ENCODE assay signal across 11 cellular contexts in the genomic region with DNA sequence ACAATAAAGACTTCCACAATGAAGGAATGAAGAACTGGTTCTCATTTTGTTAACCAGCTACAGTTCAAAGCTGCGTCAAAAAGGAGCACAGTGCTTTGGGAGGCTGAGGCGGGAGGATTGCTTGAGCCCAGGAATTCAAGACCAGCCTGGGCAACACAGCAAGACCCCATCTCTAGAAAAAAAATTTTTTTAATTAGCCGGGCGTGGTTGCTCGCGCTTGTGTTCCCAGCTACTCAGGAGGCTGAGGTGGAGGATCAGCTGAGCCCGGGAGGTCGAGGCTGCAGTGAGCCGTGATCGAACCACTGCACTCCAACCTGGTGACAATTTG. TPM values are rescaled to one million over a fixed set of nuclear protein-coding genes. Genes with fewer than 3 reads are reported as not detected.
DNase-seq lines count a peak whose midpoint lies in the region; ATAC-seq, FAIRE-seq and TF ChIP-seq lines count a peak whose summit lies in the region.
"Had no signal": no experiment of that assay in that cellular context is flagged by ENCODE, and none has a peak within 500 bp of the region (broad histone marks: within the 10 kb centered on the region; RNA-seq: fewer than 3 reads in every experiment).

No MANE protein-coding gene starts in this region.

- no peak for TF ChIP-seq CTCF in keratinocyte (optimal IDR thresholded peaks at IDR 0.05 in 1 of 3, IDR thresholded peaks at IDR 0.05 in 1 of 3, conservative IDR thresholded peaks at IDR 0.05 in 1 of 3; ENCODE audit: extremely low read depth in 1 of 3, insufficient read depth in 2 of 3, low read length in 3 of 3)

- H4K20me1 ChIP-seq in keratinocyte (ENCODE audit: control insufficient read depth, extremely low read depth, insufficient read depth, low read length): no peaks in the 10 kb centered on the region

- no peaks in the 10 kb centered on the region for H3K36me3 Mint-ChIP-seq in activated T-cell treated with anti-CD3 and anti-CD28 coated beads, Interleukin-2, amount 50 U/mL, for 72 hours (ENCODE audit: insufficient read depth in 2 of 2)

- H3K36me3 ChIP-seq in adipocyte (ENCODE audit: control insufficient read depth, insufficient read depth, low read length, severe bottlenecking): no peaks in the 10 kb centered on the region
- no peaks in the 10 kb centered on the region for H3K36me3 ChIP-seq in keratinocyte (ENCODE audit: control insufficient read depth in 2 of 2, extremely low read depth in 1 of 2, insufficient read depth in 2 of 2, low read length in 2 of 2)
- H3K36me3 ChIP-seq in stomach smooth muscle (ENCODE audit: control insufficient read depth in 2 of 2, insufficient read depth in 2 of 2, low read length in 2 of 2): no peaks in the 10 kb centered on the region
- H3K36me3 ChIP-seq: BE2C, SJCRH30 had no signal

- DNase-seq in activated T-cell treated with anti-CD3 and anti-CD28 coated beads, Interleukin-2, amount 50 U/mL, for 72 hours: no peak
- DNase-seq in activated T-cell treated with anti-CD3 and anti-CD28 coated beads, Interleukin-2, amount 50 U/mL, for 48 hours: no peak
- DNase-seq in adipocyte (ENCODE audit: low read depth) (no peak), keratinocyte (ENCODE audit: low read depth, low spot score) (no peak), cortex of kidney (lab: John Stamatoyannopoulos, UW) (no peak), G401 (ENCODE audit: low spot score) (no peak)
- DNase-seq: activated gamma-delta T cell treated with Interleukin-2 at 50 U/mL for 16 hours had no signal

- no peak overlapping the region for H2AFZ ChIP-seq in keratinocyte (ENCODE audit: control insufficient read depth, low read length)

- peak overlapping the region; percentile 82 for H3K4me2 ChIP-seq in keratinocyte (ENCODE audit: control insufficient read depth, extremely low read depth, insufficient read depth, low read depth, low read length)

- peak overlapping the region; percentile 77 for H3K4me3 ChIP-seq in adipocyte (ENCODE audit: low read length)
- H3K4me3 ChIP-seq in keratinocyte (ENCODE audit: control insufficient read depth in 2 of 3, extremely low read depth in 1 of 3, insufficient read depth in 2 of 3, low read depth in 1 of 3, low read length in 3 of 3): peak overlapping the region in 1 of 3 experiments; percentile 59
- H3K4me3 ChIP-seq in stomach smooth muscle (ENCODE audit: low read length in 2 of 2): peak overlapping the region; percentile 41 to 71

- no peak overlapping the region for H3K27ac ChIP-seq in keratinocyte (ENCODE audit: control insufficient read depth, insufficient read depth, low read length)
- no peak overlapping the region for H3K27ac ChIP-seq in stomach smooth muscle (ENCODE audit: low read length)
- H3K27ac ChIP-seq: SJCRH30 had no signal

- peak overlapping the region; percentile 83 to 84 for H3K4me3 Mint-ChIP-seq in activated T-cell treated with anti-CD3 and anti-CD28 coated beads, Interleukin-2, amount 50 U/mL, for 72 hours

- no peaks in the 10 kb centered on the region for H3K9me3 Mint-ChIP-seq in activated T-cell treated with anti-CD3 and anti-CD28 coated beads, Interleukin-2, amount 50 U/mL, for 72 hours

- peaks cover 31% of the 10 kb centered on the region for H3K4me1 Mint-ChIP-seq in activated T-cell treated with anti-CD3 and anti-CD28 coated beads, Interleukin-2, amount 50 U/mL, for 72 hours (ENCODE audit: low read depth)

- H3K9ac ChIP-seq in adipocyte (ENCODE audit: low read length) (no peak overlapping the region), keratinocyte (ENCODE audit: control insufficient read depth, extremely low read depth, insufficient read depth, low read length) (no peak overlapping the region), stomach smooth muscle (ENCODE audit: low read length in 2 of 2) (no peak overlapping the region)

- no peak for ATAC-seq in activated T-cell treated with anti-CD3 and anti-CD28 coated beads, Interleukin-2, amount 50 U/mL, for 72 hours (replicated peaks in 1 of 2)
- no peak for ATAC-seq in HG03354 (IDR thresholded peaks at IDR 0.05; ENCODE audit: poor library complexity, severe bottlenecking, unreplicated experiment)

- H3K27ac Mint-ChIP-seq in activated T-cell treated with anti-CD3 and anti-CD28 coated beads, Interleukin-2, amount 50 U/mL, for 72 hours: no peak overlapping the region

- no peaks in the 10 kb centered on the region for H3K9me1 ChIP-seq in keratinocyte (ENCODE audit: control insufficient read depth, extremely low read depth, insufficient read depth, low read length)

- in situ Hi-C loops in G401 (cut with HindIII; ENCODE audit: low sequenced_read_pairs): no loop called here

- dilution Hi-C loops in keratinocyte (cut with MboI; ENCODE audit: extremely low pct_ligation_motif_present, low sequenced_read_pairs): no loop called here

- H3K4me1 ChIP-seq in adipocyte (ENCODE audit: control insufficient read depth, insufficient read depth, low read length): peaks cover 10% of the 10 kb centered on the region
- peaks cover 8% of the 10 kb centered on the region for H3K4me1 ChIP-seq in keratinocyte (ENCODE audit: control insufficient read depth, extremely low read depth, insufficient read depth, low read length)
- peaks cover 30% of the 10 kb centered on the region for H3K4me1 ChIP-seq in stomach smooth muscle (ENCODE audit: control insufficient read depth, insufficient read depth, low read length)
- H3K4me1 ChIP-seq: BE2C had no signal

- no peak for FAIRE-seq in keratinocyte (lab: Jason Lieb, UNC)

- H3K79me2 ChIP-seq in keratinocyte (ENCODE audit: control insufficient read depth, insufficient read depth, low read length): no peaks in the 10 kb centered on the region

- H3K9me3 ChIP-seq in adipocyte (ENCODE audit: control insufficient read depth, low read length) (peaks cover 3% of the 10 kb centered on the region), keratinocyte (ENCODE audit: control insufficient read depth, low read depth, low read length) (no peaks in the 10 kb centered on the region), stomach smooth muscle (ENCODE audit: control insufficient read depth in 2 of 2, low read length in 2 of 2) (no peaks in the 10 kb centered on the region)
- H3K9me3 ChIP-seq: BE2C, SJCRH30 had no signal

- peaks cover 26% of the 10 kb centered on the region for H3K27me3 ChIP-seq in adipocyte (replicated peaks; ENCODE audit: control insufficient read depth, insufficient read depth, low read length)
- peaks cover 81% of the 10 kb centered on the region for H3K27me3 ChIP-seq in keratinocyte (ENCODE audit: control insufficient read depth, extremely low read depth, insufficient read depth, low read length)
- peaks cover 42 to 53% of the 10 kb centered on the region in 2 donors for H3K27me3 ChIP-seq in stomach smooth muscle (ENCODE audit: control insufficient read depth in 1 of 2, insufficient read depth in 2 of 2, low read length in 2 of 2)

- peaks cover 86% of the 10 kb centered on the region for H3K27me3 Mint-ChIP-seq in activated T-cell treated with anti-CD3 and anti-CD28 coated beads, Interleukin-2, amount 50 U/mL, for 72 hours (ENCODE audit: low read depth)

RNA-seq across cellular contexts. Expression of a gene that starts 0.8 kb away (rescaled TPM):
- under 1 TPM in 1 of 2 donors, not detected in 1; 0.05 TPM for total RNA-seq in activated T-cell treated with anti-CD3 and anti-CD28 coated beads, Interleukin-2, amount 50 U/mL, for 72 hours
- polyA plus RNA-seq in keratinocyte: 0.01 TPM in 1 of 3 replicates, not detected in the others
- not detected for polyA plus RNA-seq in keratinocyte (2011; ENCODE audit: low read depth)
- polyA plus RNA-seq in keratinocyte (2011; cell fraction: cytosol; rRNA removed): 0.01 TPM in 1 of 2 replicates, not detected in the other
- not detected in 2 replicates for polyA plus RNA-seq in keratinocyte (2011; cell fraction: nucleus; rRNA removed)
- 0.21 TPM in 1 of 2 replicates, not detected in the other for polyA plus RNA-seq in keratinocyte (2012; ENCODE audit: low replicate concordance)
- polyA minus RNA-seq in keratinocyte: 0.13 TPM in 1 of 3 replicates, not detected in the others
- polyA minus RNA-seq in keratinocyte (2011; cell fraction: cytosol; rRNA and poly(A)+ RNA removed): not detected
- polyA minus RNA-seq in keratinocyte (2011; cell fraction: nucleus; rRNA and poly(A)+ RNA removed): not detected in 2 replicates
- total RNA-seq in G401 (2014; rRNA removed; shearing (Covaris generic)): not detected in 2 replicates

RNA-seq across cellular contexts. Expression of a gene that starts 55.5 kb away (rescaled TPM):
- 10 to 100 TPM; 49.5 to 63.9 TPM for total RNA-seq in activated T-cell treated with anti-CD3 and anti-CD28 coated beads, Interleukin-2, amount 50 U/mL, for 72 hours
- 1.7 to 4.2 TPM (median 3.5 TPM) in 3 replicates for polyA plus RNA-seq in keratinocyte
- polyA plus RNA-seq in keratinocyte (2011; ENCODE audit: low read depth): 81.8 TPM
- polyA plus RNA-seq in keratinocyte (2011; cell fraction: cytosol; rRNA removed): 3.2 and 3.4 TPM in 2 replicates
- polyA plus RNA-seq in keratinocyte (2011; cell fraction: nucleus; rRNA removed): 2.8 TPM in 2 replicates
- polyA plus RNA-seq in keratinocyte (2012; ENCODE audit: low replicate concordance): 3.9 and 30.2 TPM in 2 replicates
- 2.0 to 4.4 TPM in 2 of 3 replicates, not detected in the other for polyA minus RNA-seq in keratinocyte
- 4.0 TPM for polyA minus RNA-seq in keratinocyte (2011; cell fraction: cytosol; rRNA and poly(A)+ RNA removed)
- 0.74 and 1.7 TPM in 2 replicates for polyA minus RNA-seq in keratinocyte (2011; cell fraction: nucleus; rRNA and poly(A)+ RNA removed)
- total RNA-seq in G401 (2014; rRNA removed; shearing (Covaris generic)): 47.0 TPM in 2 replicates
